In the genomic region with DNA sequence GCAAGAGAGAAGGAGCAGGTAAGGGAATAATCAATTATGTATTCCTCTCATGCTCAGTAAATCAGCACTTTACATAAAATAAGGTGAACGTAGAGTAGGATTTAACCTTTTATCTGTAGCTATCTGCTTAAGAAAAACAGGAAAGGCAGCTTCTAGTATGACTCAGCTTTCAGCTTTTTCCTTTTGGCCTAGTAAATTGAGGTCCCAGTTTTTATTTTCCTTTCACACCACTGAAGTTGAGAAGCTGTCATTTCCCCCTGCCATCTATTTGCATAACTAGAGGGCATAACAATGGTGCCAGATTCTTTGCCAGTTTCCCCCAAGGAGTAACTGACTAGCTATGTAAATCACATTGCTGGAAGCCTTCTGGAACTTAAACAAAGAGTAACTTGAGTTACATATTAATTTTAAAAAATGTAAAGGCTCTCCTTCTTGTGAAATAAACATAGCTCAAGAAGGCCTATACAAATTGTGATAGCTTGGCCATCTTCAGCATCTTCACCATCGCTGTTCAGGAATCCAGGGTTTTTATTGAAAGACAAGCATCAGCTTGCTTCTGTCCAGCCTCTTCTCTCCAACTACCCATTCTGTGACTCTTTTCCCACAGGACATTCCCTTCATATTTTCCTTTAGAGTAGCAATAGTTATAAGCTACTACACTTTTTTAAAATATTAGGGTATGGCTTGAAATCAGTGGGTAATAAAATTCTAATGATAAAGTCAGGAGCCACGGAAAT, we compare ENCODE assay signal across 11 cellular contexts.
DNase-seq lines count a peak whose midpoint lies in the region; ATAC-seq, FAIRE-seq and TF ChIP-seq lines count a peak whose summit lies in the region.
"Had no signal": no experiment of that assay in that cellular context is flagged by ENCODE, and none has a peak within 500 bp of the region (broad histone marks: within the 10 kb centered on the region; RNA-seq: fewer than 3 reads in every experiment).

No MANE protein-coding gene starts in this region.

- H3K9me3 Mint-ChIP-seq in activated CD8-positive, alpha-beta memory T cell treated with anti-CD3 and anti-CD28 coated beads, Interleukin-2, amount 10 ng/mL, durations not matched to agents 7 days and 5 days (ENCODE audit: low read depth): no peaks in the 10 kb centered on the region

- H3K4me1 Mint-ChIP-seq in activated CD8-positive, alpha-beta memory T cell treated with anti-CD3 and anti-CD28 coated beads, Interleukin-2, amount 10 ng/mL, durations not matched to agents 7 days and 5 days: no peaks in the 10 kb centered on the region

- H3K9ac ChIP-seq in keratinocyte (ENCODE audit: control insufficient read depth, extremely low read depth, insufficient read depth, low read length) (peak overlapping the region; percentile 80), MM.1S (ENCODE audit: low read length) (no peak overlapping the region)
- H3K9ac ChIP-seq: parathyroid adenoma had no signal

- dilution Hi-C loops in keratinocyte (cut with MboI; ENCODE audit: extremely low pct_ligation_motif_present, low sequenced_read_pairs): no loop called here

- H3K27me3 ChIP-seq in keratinocyte (ENCODE audit: control insufficient read depth, extremely low read depth, insufficient read depth, low read length): no peaks in the 10 kb centered on the region
- no peaks in the 10 kb centered on the region for H3K27me3 ChIP-seq in lower lobe of right lung (ENCODE audit: low read depth)
- no peaks in the 10 kb centered on the region for H3K27me3 ChIP-seq in MM.1S (replicated peaks; ENCODE audit: insufficient read depth, low read length)

- ATAC-seq in HG02981 (IDR thresholded peaks at IDR 0.05; ENCODE audit: unreplicated experiment) (peak; percentile 56), lower lobe of right lung (no peak)
- no peak for ATAC-seq in activated CD8-positive, alpha-beta memory T cell treated with anti-CD3 and anti-CD28 coated beads, Interleukin-2, amount 10 ng/mL, durations not matched to agents 7 days and 5 days

- H3K9me1 ChIP-seq in keratinocyte (ENCODE audit: control insufficient read depth, extremely low read depth, insufficient read depth, low read length): no peaks in the 10 kb centered on the region

- TF ChIP-seq CTCF in keratinocyte (optimal IDR thresholded peaks at IDR 0.05 in 1 of 3, IDR thresholded peaks at IDR 0.05 in 1 of 3, conservative IDR thresholded peaks at IDR 0.05 in 1 of 3; ENCODE audit: extremely low read depth in 1 of 3, insufficient read depth in 2 of 3, low read length in 3 of 3): no peak
- TF ChIP-seq CTCF in lower lobe of right lung (IDR thresholded peaks at IDR 0.05): no peak
- TF ChIP-seq CTCF in MM.1S (IDR thresholded peaks at IDR 0.05; ENCODE audit: low read length): no peak

- CTCF ChIA-PET in activated CD8-positive, alpha-beta memory T cell treated with anti-CD3 and anti-CD28 coated beads, Interleukin-2, amount 10 ng/mL, durations not matched to agents 7 days and 5 days (lab: Charles Lee): interaction anchor here (0.6 kb wide), 1 partner anchor 1774 kb away, joined by 3 read pairs; no protein-coding TSS in a partner anchor

- H2AFZ ChIP-seq in keratinocyte (ENCODE audit: control insufficient read depth, low read length) (peak overlapping the region; percentile 58), MM.1S (ENCODE audit: low read length) (no peak overlapping the region)

- H3K4me3 ChIP-seq in keratinocyte (ENCODE audit: control insufficient read depth in 2 of 3, extremely low read depth in 1 of 3, insufficient read depth in 2 of 3, low read depth in 1 of 3, low read length in 3 of 3): peak overlapping the region; percentile 4 to 54 (median 52)
- H3K4me3 ChIP-seq in lower lobe of right lung: no peak overlapping the region
- no peak overlapping the region for H3K4me3 ChIP-seq in MM.1S (ENCODE audit: low read length)

- H3K36me3 Mint-ChIP-seq in activated CD8-positive, alpha-beta memory T cell treated with anti-CD3 and anti-CD28 coated beads, Interleukin-2, amount 10 ng/mL, durations not matched to agents 7 days and 5 days: no peaks in the 10 kb centered on the region

- DNase-seq in ELR (ENCODE audit: low read depth) (peak; percentile 49), amniotic epithelial cell (ENCODE audit: low read depth) (peak; percentile 48), keratinocyte (ENCODE audit: low read depth, low spot score) (no peak), lower lobe of right lung (no peak), MM.1S (no peak), AG08396 (ENCODE audit: low spot score) (no peak)
- DNase-seq in activated CD8-positive, alpha-beta memory T cell treated with anti-CD3 and anti-CD28 coated beads, Interleukin-2, amount 10 ng/mL, durations not matched to agents 7 days and 5 days: no peak
- DNase-seq: DMS79 treated with DMSO at 0.1 percent for 48 hours, T-helper 9 cell had no signal

- H3K4me2 ChIP-seq in keratinocyte (ENCODE audit: control insufficient read depth, extremely low read depth, insufficient read depth, low read depth, low read length) (peak overlapping the region; percentile 86), MM.1S (ENCODE audit: low read depth, low read length) (no peak overlapping the region)

- intact Hi-C loops in lower lobe of right lung (cut with DNase I): no loop called here

- H4K20me1 ChIP-seq in keratinocyte (ENCODE audit: control insufficient read depth, extremely low read depth, insufficient read depth, low read length): no peaks in the 10 kb centered on the region
- H4K20me1 ChIP-seq in MM.1S (ENCODE audit: insufficient read depth, low read length): no peaks in the 10 kb centered on the region

- H3K36me3 ChIP-seq in keratinocyte (ENCODE audit: control insufficient read depth in 2 of 2, extremely low read depth in 1 of 2, insufficient read depth in 2 of 2, low read length in 2 of 2) (no peaks in the 10 kb centered on the region), lower lobe of right lung (no peaks in the 10 kb centered on the region), MM.1S (replicated peaks; ENCODE audit: insufficient read depth, low read length) (no peaks in the 10 kb centered on the region)

- H3K79me2 ChIP-seq in keratinocyte (ENCODE audit: control insufficient read depth, insufficient read depth, low read length): no peaks in the 10 kb centered on the region
- no peaks in the 10 kb centered on the region for H3K79me2 ChIP-seq in MM.1S (ENCODE audit: low read length)
- H3K79me2 ChIP-seq: parathyroid adenoma had no signal

- peaks cover 48% of the 10 kb centered on the region for H3K4me1 ChIP-seq in keratinocyte (ENCODE audit: control insufficient read depth, extremely low read depth, insufficient read depth, low read length)
- no peaks in the 10 kb centered on the region for H3K4me1 ChIP-seq in lower lobe of right lung
- no peaks in the 10 kb centered on the region for H3K4me1 ChIP-seq in MM.1S (ENCODE audit: low read length)
- H3K4me1 ChIP-seq: parathyroid adenoma had no signal

- H3K27ac Mint-ChIP-seq in activated CD8-positive, alpha-beta memory T cell treated with anti-CD3 and anti-CD28 coated beads, Interleukin-2, amount 10 ng/mL, durations not matched to agents 7 days and 5 days: no peak overlapping the region

- no peak overlapping the region for H3K4me3 Mint-ChIP-seq in activated CD8-positive, alpha-beta memory T cell treated with anti-CD3 and anti-CD28 coated beads, Interleukin-2, amount 10 ng/mL, durations not matched to agents 7 days and 5 days

- no peaks in the 10 kb centered on the region for H3F3A ChIP-seq in MM.1S (ENCODE audit: insufficient read depth, low read length)

- H3K9me3 ChIP-seq in keratinocyte (ENCODE audit: control insufficient read depth, low read depth, low read length) (no peaks in the 10 kb centered on the region), lower lobe of right lung (no peaks in the 10 kb centered on the region), MM.1S (replicated peaks; ENCODE audit: insufficient read depth, low read length) (no peaks in the 10 kb centered on the region)

- H3K27ac ChIP-seq in keratinocyte (ENCODE audit: control insufficient read depth, insufficient read depth, low read length) (peak overlapping the region; percentile 99), lower lobe of right lung (no peak overlapping the region), MM.1S (ENCODE audit: low read length) (no peak overlapping the region)
- H3K27ac ChIP-seq: parathyroid adenoma had no signal

- FAIRE-seq in keratinocyte (lab: Jason Lieb, UNC): peak; percentile 87

- no peaks in the 10 kb centered on the region for H3K9me2 ChIP-seq in MM.1S (replicated peaks; ENCODE audit: insufficient read depth, low read length)

- H3K27me3 Mint-ChIP-seq in activated CD8-positive, alpha-beta memory T cell treated with anti-CD3 and anti-CD28 coated beads, Interleukin-2, amount 10 ng/mL, durations not matched to agents 7 days and 5 days: peaks cover 5% of the 10 kb centered on the region

Comparison
In these comparisons a context has a peak if more than half of its experiments do, and no peak if none do; other contexts are left out.
1. DNase-seq: peak in ELR (single experiment) and amniotic epithelial cell (single experiment); none in keratinocyte (single experiment), lower lobe of right lung (single experiment), MM.1S (single experiment), AG08396 (single experiment) and activated CD8-positive, alpha-beta memory T cell treated with anti-CD3 and anti-CD28 coated beads, Interleukin-2, amount 10 ng/mL, durations not matched to agents 7 days and 5 days (single experiment).
2. H3K4me3 ChIP-seq: peak in keratinocyte (3 of 3); none in lower lobe of right lung (single experiment) and MM.1S (single experiment).